ENCODE assay signal across 8 cellular contexts in genomic region chr11:64246624-64246873, GRCh38. TPM values are rescaled to one million over a fixed set of nuclear protein-coding genes. Genes with fewer than 3 reads are reported as not detected.
DNase-seq lines count a peak whose midpoint lies in the region; ATAC-seq, FAIRE-seq and TF ChIP-seq lines count a peak whose summit lies in the region.
"Not testable (repeated sequence)": the region's sequence is repeated elsewhere in the genome, so short reads cannot be mapped to it uniquely, and the experiment has no call there.

No MANE protein-coding gene starts in this region.

- peak overlapping the region; percentile 99 for H3K4me2 ChIP-seq in astrocyte (ENCODE audit: low read length)

- peaks cover 3 to 10% (median 7%) of the 10 kb centered on the region in 3 donors for H3K27me3 Mint-ChIP-seq in CD14-positive monocyte (ENCODE audit: low read depth in 3 of 3)
- H3K27me3 Mint-ChIP-seq in T-cell; astrocyte (ENCODE audit: low read depth, unreplicated experiment): not testable (repeated sequence)

- H3K4me3 Mint-ChIP-seq in CD14-positive monocyte: peak overlapping the region; percentile 83 to 87
- H3K4me3 Mint-ChIP-seq in T-cell: peak overlapping the region; percentile 76 to 89 (median 83)
- H3K4me3 Mint-ChIP-seq in astrocyte (ENCODE audit: unreplicated experiment): peak overlapping the region; percentile 87
- H3K4me3 Mint-ChIP-seq in stimulated activated effector memory CD8-positive, alpha-beta T cell treated with anti-CD3 and anti-CD28 coated beads, Interleukin-12 subunit alpha, Interleukin-12 subunit beta, amount 100 ng/mL, for 72 hours: peak overlapping the region; percentile 95

- not testable (repeated sequence) for TF ChIP-seq CTCF in CD14-positive monocyte (IDR thresholded peaks at IDR 0.05); astrocyte (IDR thresholded peaks at IDR 0.05; ENCODE audit: insufficient read depth, low read depth, low read length); foreskin fibroblast (IDR thresholded peaks at IDR 0.05; ENCODE audit: low read depth, low read length)

- H2AFZ ChIP-seq in astrocyte (ENCODE audit: low read depth, low read length): not testable (repeated sequence)

- H3K9ac ChIP-seq in astrocyte (ENCODE audit: low read length) (peak overlapping the region; percentile 95), mucosa of rectum (ENCODE audit: low read depth in 1 of 2, low read length in 2 of 2) (peak overlapping the region in 1 of 2 donors; percentile 84)

- H3K36me3 ChIP-seq in astrocyte (ENCODE audit: insufficient read depth, low read length); mucosa of rectum (ENCODE audit: control insufficient read depth in 2 of 2, insufficient read depth in 2 of 2, low read length in 2 of 2): not testable (repeated sequence)

- peaks cover 28% of the 10 kb centered on the region for H4K20me1 ChIP-seq in astrocyte (ENCODE audit: insufficient read depth, low read length)

- H3K4me1 Mint-ChIP-seq in CD14-positive monocyte: peaks cover 46% of the 10 kb centered on the region
- H3K4me1 Mint-ChIP-seq in T-cell: peaks cover 35 to 46% (median 36%) of the 10 kb centered on the region in 3 donors
- H3K4me1 Mint-ChIP-seq in astrocyte (ENCODE audit: low read depth, unreplicated experiment): peaks cover 20% of the 10 kb centered on the region
- H3K4me1 Mint-ChIP-seq in stimulated activated effector memory CD8-positive, alpha-beta T cell treated with anti-CD3 and anti-CD28 coated beads, Interleukin-12 subunit alpha, Interleukin-12 subunit beta, amount 100 ng/mL, for 72 hours: peaks cover 41% of the 10 kb centered on the region

- CTCF ChIA-PET in T-cell (lab: Charles Lee): not testable (repeated sequence)

- H3K4me1 ChIP-seq in astrocyte (ENCODE audit: insufficient read depth, low read length) (peaks cover 37% of the 10 kb centered on the region), mucosa of rectum (ENCODE audit: control insufficient read depth in 2 of 2, insufficient read depth in 2 of 2, low read length in 2 of 2) (peaks cover 37 to 43% of the 10 kb centered on the region in 2 donors)

- not testable (repeated sequence) for H3K9me3 Mint-ChIP-seq in CD14-positive monocyte; T-cell; astrocyte (ENCODE audit: unreplicated experiment); stimulated activated effector memory CD8-positive, alpha-beta T cell treated with anti-CD3 and anti-CD28 coated beads, Interleukin-12 subunit alpha, Interleukin-12 subunit beta, amount 100 ng/mL, for 72 hours

- not testable (repeated sequence) for H3K27me3 ChIP-seq in astrocyte (ENCODE audit: insufficient read depth, low read length); mucosa of rectum (ENCODE audit: control insufficient read depth in 2 of 2, insufficient read depth in 2 of 2, low read length in 2 of 2)

- ATAC-seq in GM21529 (IDR thresholded peaks at IDR 0.05; ENCODE audit: unreplicated experiment) (peak; percentile 3), HG03342 (IDR thresholded peaks at IDR 0.05; ENCODE audit: unreplicated experiment) (peak; percentile 15), T-cell (replicated peaks in 1 of 4) (peak; percentile 13 to 34 (median 17))
- peak; percentile 24 for ATAC-seq in stimulated activated effector memory CD8-positive, alpha-beta T cell treated with anti-CD3 and anti-CD28 coated beads, Interleukin-12 subunit alpha, Interleukin-12 subunit beta, amount 100 ng/mL, for 72 hours

- FAIRE-seq in astrocyte (lab: Jason Lieb, UNC): not testable (repeated sequence)

- H3K27ac Mint-ChIP-seq in CD14-positive monocyte (peak overlapping the region in 1 of 7 donors; percentile 83), T-cell (peak overlapping the region in 1 of 2 donors; percentile 66)
- not testable (repeated sequence) for H3K27ac Mint-ChIP-seq in astrocyte (ENCODE audit: unreplicated experiment)
- peak overlapping the region; percentile 95 for H3K27ac Mint-ChIP-seq in stimulated activated effector memory CD8-positive, alpha-beta T cell treated with anti-CD3 and anti-CD28 coated beads, Interleukin-12 subunit alpha, Interleukin-12 subunit beta, amount 100 ng/mL, for 72 hours

- not testable (repeated sequence) for H3K27ac ChIP-seq in astrocyte (ENCODE audit: low read depth, low read length)
- peak overlapping the region; percentile 93 to 95 for H3K27ac ChIP-seq in mucosa of rectum (ENCODE audit: low read depth in 2 of 2, low read length in 2 of 2)

- H3K79me2 ChIP-seq in astrocyte (ENCODE audit: insufficient read depth, low read length): peaks cover 49% of the 10 kb centered on the region

- not testable (repeated sequence) for DNase-seq in CD14-positive monocyte (ENCODE audit: low spot score); T-cell; astrocyte (ENCODE audit: low read depth); foreskin fibroblast; stimulated activated effector memory CD8-positive, alpha-beta T cell treated with anti-CD3 and anti-CD28 coated beads, Interleukin-12 subunit alpha, Interleukin-12 subunit beta, amount 100 ng/mL, for 72 hours (ENCODE audit: low spot score in 2 of 2)

- H3K4me3 ChIP-seq in astrocyte (ENCODE audit: insufficient read depth, low read depth, low read length): peak overlapping the region; percentile 96
- peak overlapping the region; percentile 80 to 95 for H3K4me3 ChIP-seq in foreskin fibroblast (ENCODE audit: low read depth in 1 of 2, low read length in 2 of 2)
- H3K4me3 ChIP-seq in mucosa of rectum (ENCODE audit: low read length in 2 of 2): peak overlapping the region; percentile 91

- H3K36me3 Mint-ChIP-seq in CD14-positive monocyte: peaks cover 13 to 14% of the 10 kb centered on the region in 2 donors
- H3K36me3 Mint-ChIP-seq in T-cell; astrocyte (ENCODE audit: low read depth, unreplicated experiment): not testable (repeated sequence)
- H3K36me3 Mint-ChIP-seq in stimulated activated effector memory CD8-positive, alpha-beta T cell treated with anti-CD3 and anti-CD28 coated beads, Interleukin-12 subunit alpha, Interleukin-12 subunit beta, amount 100 ng/mL, for 72 hours: peaks cover 58% of the 10 kb centered on the region

- POLR2A ChIA-PET in T-cell (lab: Charles Lee): not testable (repeated sequence)

- H3K9me3 ChIP-seq in astrocyte (ENCODE audit: insufficient read depth, low read depth, low read length); mucosa of rectum (ENCODE audit: control insufficient read depth in 2 of 2, low read length in 2 of 2): not testable (repeated sequence)

- intact Hi-C loops in CD14-positive monocyte (cut with micrococcal nuclease): not testable (repeated sequence)

RNA-seq across cellular contexts. Expression of gene PPP1R14B, which starts 0.2 kb away (rescaled TPM):
- 10 to 100 TPM; 11.7 to 34.2 TPM for polyA plus RNA-seq in CD14-positive monocyte
- total RNA-seq in T-cell (100 to 1,000 TPM in 1 of 5 donors, 10 to 100 TPM in 4; 31.2 to 143 (median 88.1) TPM), astrocyte (338 and 370 TPM in 2 replicates)

RNA-seq across cellular contexts. Expression of gene PLCB3, which starts 4.8 kb away (rescaled TPM):
- 1 to 10 TPM; 1.1 to 1.4 TPM for polyA plus RNA-seq in CD14-positive monocyte
- total RNA-seq in T-cell (10 to 100 TPM in 3 of 5 donors, 1 to 10 TPM in 2; 3.6 to 14.9 (median 11.2) TPM), astrocyte (48.7 and 50.9 TPM in 2 replicates)

RNA-seq across cellular contexts. Expression of gene FKBP2, which starts 5.7 kb away (rescaled TPM):
- polyA plus RNA-seq in CD14-positive monocyte: 10 to 100 TPM; 71.1 to 80.7 TPM
- 10 to 100 TPM; 17.9 to 53.0 (median 42.9) TPM for total RNA-seq in T-cell
- 41.5 and 45.6 TPM in 2 replicates for total RNA-seq in astrocyte

RNA-seq across cellular contexts. Expression of gene VEGFB, which starts 12.2 kb away (rescaled TPM):
- under 1 TPM in 1 of 2 donors, not detected in 1; 0.40 TPM for polyA plus RNA-seq in CD14-positive monocyte
- total RNA-seq in T-cell (10 to 100 TPM; 47.9 to 80.7 (median 76.0) TPM), astrocyte (30.4 and 36.8 TPM in 2 replicates)

RNA-seq across cellular contexts. Expression of gene DNAJC4, which starts 16.2 kb away (rescaled TPM):
- polyA plus RNA-seq in CD14-positive monocyte: 10 to 100 TPM; 25.5 to 32.5 TPM
- total RNA-seq in T-cell: 10 to 100 TPM; 46.2 to 64.7 (median 51.4) TPM
- total RNA-seq in astrocyte: 23.8 and 25.7 TPM in 2 replicates
